ENCODE assay signal across 18 cellular contexts in the genomic region with DNA sequence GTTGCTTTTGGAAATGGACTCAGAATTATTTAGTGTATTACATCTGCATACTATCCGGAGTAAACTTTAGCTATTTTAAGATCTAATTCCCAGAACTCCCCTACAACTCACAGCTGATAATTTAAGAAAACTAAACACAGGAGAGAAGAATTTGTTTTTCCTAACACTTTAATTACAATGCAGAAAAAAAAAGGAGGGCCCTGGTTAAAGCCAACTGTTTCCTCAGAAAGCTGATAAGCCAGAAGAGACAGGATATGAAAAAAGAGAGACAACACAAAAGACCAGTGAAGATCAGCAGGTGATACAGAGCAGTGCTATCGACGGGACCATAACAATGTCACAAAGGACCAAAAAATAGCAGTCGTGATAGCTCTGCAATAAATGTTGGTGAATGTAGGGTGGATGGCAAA. TPM values are rescaled to one million over a fixed set of nuclear protein-coding genes. Genes with fewer than 3 reads are reported as not detected.
A peak's percentile ranks its signal among the peaks of the same experiment; 100 is the strongest.
DNase-seq lines count a peak whose midpoint lies in the region; ATAC-seq, FAIRE-seq and TF ChIP-seq lines count a peak whose summit lies in the region.
"Had no signal": no experiment of that assay in that cellular context is flagged by ENCODE, and none has a peak within 500 bp of the region (broad histone marks: within the 10 kb centered on the region; RNA-seq: fewer than 3 reads in every experiment).

No MANE protein-coding gene starts in this region.

- H3K4me3 ChIP-seq in Loucy (ENCODE audit: low read length, poor library complexity, severe bottlenecking) = no peak overlapping the region
- no peak overlapping the region for H3K4me3 ChIP-seq in HepG2 (replicated peaks in 1 of 3; ENCODE audit: insufficient read depth in 1 of 3, low read depth in 2 of 3, low read length in 3 of 3)
- H3K4me3 ChIP-seq in stomach smooth muscle (ENCODE audit: low read length in 2 of 2) = peak overlapping the region; percentile 21 to 23
- H3K4me3 ChIP-seq: neural progenitor cell had no signal

- TF ChIP-seq CTCF in Loucy (conservative IDR thresholded peaks at IDR 0.05; ENCODE audit: low read length) (no peak), chondrocyte (IDR thresholded peaks at IDR 0.05) (no peak), HepG2 (CRISPR knock-in tag; IDR thresholded peaks at IDR 0.05) (no peak)

- 89% methylated on average over 4 of the region's 4 CpGs for WGBS in HepG2 (ENCODE audit: low lambda C conversion rate)

- H3K9ac ChIP-seq in Loucy (ENCODE audit: low read depth, low read length, poor library complexity, severe bottlenecking) (no peak overlapping the region), HepG2 (ENCODE audit: insufficient read depth, low read depth, low read length) (no peak overlapping the region), stomach smooth muscle (ENCODE audit: low read length in 2 of 2) (peak overlapping the region in 1 of 2 donors; percentile 9)
- H3K9ac ChIP-seq: neural progenitor cell had no signal

- H3K4me1 ChIP-seq in Loucy (ENCODE audit: insufficient read depth, low read length, poor library complexity, severe bottlenecking) (peaks cover 22% of the 10 kb centered on the region), HepG2 (ENCODE audit: insufficient read depth, low read length) (peaks cover 72% of the 10 kb centered on the region), stomach smooth muscle (ENCODE audit: control insufficient read depth, insufficient read depth, low read length) (peaks cover 30% of the 10 kb centered on the region)
- H3K4me1 ChIP-seq: BE2C had no signal

- no peak for TF ChIP-seq POLR2A in HepG2 (IDR thresholded peaks at IDR 0.05; ENCODE audit: insufficient read depth in 1 of 2, low read depth in 2 of 2, low read length in 2 of 2)

- no peaks in the 10 kb centered on the region for H3K27me3 Mint-ChIP-seq in chondrocyte (ENCODE audit: low read depth)
- H3K27me3 Mint-ChIP-seq: activated CD4-positive, alpha-beta T cell treated with anti-CD3 and anti-CD28 coated beads for 36 hours had no signal

- H2AFZ ChIP-seq in Loucy (ENCODE audit: low read length) (no peak overlapping the region), HepG2 (ENCODE audit: low read length) (no peak overlapping the region)
- H2AFZ ChIP-seq: neural progenitor cell had no signal

- no peaks in the 10 kb centered on the region for H3K27me3 ChIP-seq in Loucy (ENCODE audit: insufficient read depth, low read length, poor library complexity, severe bottlenecking)
- peaks cover 0 to under 1% of the 10 kb centered on the region in 2 experiments; a peak in 1 of 5 replicates for H3K27me3 ChIP-seq in HepG2 (ENCODE audit: control insufficient read depth in 1 of 2, insufficient read depth in 2 of 2, low read length in 2 of 2)
- H3K27me3 ChIP-seq in stomach smooth muscle (ENCODE audit: control insufficient read depth in 1 of 2, insufficient read depth in 2 of 2, low read length in 2 of 2) = no peaks in the 10 kb centered on the region
- H3K27me3 ChIP-seq: BE2C, neural progenitor cell had no signal

- peaks cover 27% of the 10 kb centered on the region for H3K79me2 ChIP-seq in Loucy (ENCODE audit: insufficient read depth, low read length)
- peaks cover 99% of the 10 kb centered on the region for H3K79me2 ChIP-seq in HepG2 (ENCODE audit: insufficient read depth, low read length)

- POLR2A ChIA-PET in HepG2 (lab: Yijun Ruan, JAX) = no interaction called here

- BruUV-seq in HepG2 (replicated peaks; lab: Mats Ljungman, UMichigan) = no TSS peak

- no peak for DNase-seq in chondrocyte (ENCODE audit: low spot score)
- DNase-seq in HepG2 (ENCODE audit: low spot score) = no peak
- no peak for DNase-seq in COLO668 (lab: John Stamatoyannopoulos, UW; ENCODE audit: unreplicated experiment)
- DNase-seq in NCI-H1105 (lab: John Stamatoyannopoulos, UW) = no peak
- DNase-seq: activated CD4-positive, alpha-beta T cell treated with anti-CD3 and anti-CD28 coated beads for 36 hours; activated T-cell treated with anti-CD3 and anti-CD28 coated beads, Interleukin-2, amount 50 U/mL, for 72 hours; BE2C; IMR-90; NCI-H1417 treated with DMSO at 0.1 percent for 48 hours; stimulated activated CD4-positive, alpha-beta T cell treated with anti-CD3 and anti-CD28 coated beads, Interleukin-15, amount 100 ng/mL, for 24 hours had no signal

- H3K27ac ChIP-seq in HepG2 (ENCODE audit: extremely low read length, insufficient read depth, low read length) (no peak overlapping the region), stomach smooth muscle (ENCODE audit: low read length) (no peak overlapping the region)
- H3K27ac ChIP-seq: neural progenitor cell had no signal

- CTCF ChIA-PET in HepG2 (lab: Yijun Ruan, JAX; ENCODE audit: low intra/inter-chr PET ratio, low total read pairs) = no interaction called here

- H3K4me2 ChIP-seq in Loucy (ENCODE audit: low read depth, low read length, poor library complexity, severe bottlenecking) = peak overlapping the region; percentile 5
- H3K4me2 ChIP-seq in HepG2 (ENCODE audit: low read depth, low read length) = 0 out of 2 replicates have a peak overlapping the region, but pooled peaks have one; percentile 9
- H3K4me2 ChIP-seq: neural progenitor cell had no signal

- in situ Hi-C loops in HepG2 (cut with HindIII; ENCODE audit: extremely low pct_ligation_motif_present, low pct_unique_long_range_greater_than_20kb) = no loop called here

- no peak for TF ChIP-seq EP300 in HepG2 (IDR thresholded peaks at IDR 0.05; ENCODE audit: low read depth in 2 of 2, low read length in 2 of 2)
- TF ChIP-seq EP300 in HepG2 (CRISPR knock-in tag; IDR thresholded peaks at IDR 0.05; ENCODE audit: borderline replicate concordance) = no peak

- H3K36me3 ChIP-seq in Loucy (ENCODE audit: insufficient read depth, low read length) (no peaks in the 10 kb centered on the region), HepG2 (replicated peaks in 1 of 2; ENCODE audit: control insufficient read depth in 1 of 2, insufficient read depth in 2 of 2, low read length in 2 of 2) (peaks cover 0 to 18% of the 10 kb centered on the region in 2 experiments; a peak in 2 of 5 replicates), stomach smooth muscle (ENCODE audit: control insufficient read depth in 2 of 2, insufficient read depth in 2 of 2, low read length in 2 of 2) (no peaks in the 10 kb centered on the region)
- H3K36me3 ChIP-seq: neural progenitor cell had no signal

- FAIRE-seq in HepG2 (lab: Jason Lieb, UNC) = no peak
- FAIRE-seq: astrocyte had no signal

- H3F3A ChIP-seq in Loucy (ENCODE audit: low read depth) = no peaks in the 10 kb centered on the region

- H3K36me3 Mint-ChIP-seq in chondrocyte (ENCODE audit: low read depth) = peaks cover 5% of the 10 kb centered on the region

- no peak for ATAC-seq in HepG2
- ATAC-seq in HG03460 (IDR thresholded peaks at IDR 0.05; ENCODE audit: unreplicated experiment) = no peak
- no peak for ATAC-seq in HG02610 (IDR thresholded peaks at IDR 0.05; ENCODE audit: unreplicated experiment)
- ATAC-seq: activated CD4-positive, alpha-beta T cell treated with anti-CD3 and anti-CD28 coated beads for 36 hours; activated T-cell treated with anti-CD3 and anti-CD28 coated beads, Interleukin-2, amount 50 U/mL, for 72 hours had no signal

- H3K9me2 ChIP-seq in Loucy (replicated peaks; ENCODE audit: low read depth, low read length) = no peaks in the 10 kb centered on the region

- peak overlapping the region; percentile 33 for H3K4me3 Mint-ChIP-seq in chondrocyte (ENCODE audit: unreplicated experiment)
- H3K4me3 Mint-ChIP-seq: activated CD4-positive, alpha-beta T cell treated with anti-CD3 and anti-CD28 coated beads for 36 hours; neural progenitor cell had no signal

- H4K20me1 ChIP-seq in Loucy (ENCODE audit: insufficient read depth, low read length, poor library complexity, severe bottlenecking) (no peaks in the 10 kb centered on the region), HepG2 (ENCODE audit: insufficient read depth, low read length) (peaks cover 42% of the 10 kb centered on the region)

- H3K4me1 Mint-ChIP-seq in chondrocyte (ENCODE audit: low read depth) = peaks cover 81% of the 10 kb centered on the region

- H3K9me3 ChIP-seq in Loucy (ENCODE audit: insufficient read depth, low read depth, low read length) (peaks cover 11% of the 10 kb centered on the region; the same call in 1 of the 2 replicates), HepG2 (ENCODE audit: low read length) (peaks cover 18% of the 10 kb centered on the region), stomach smooth muscle (ENCODE audit: control insufficient read depth in 2 of 2, low read length in 2 of 2) (no peaks in the 10 kb centered on the region)
- H3K9me3 ChIP-seq: BE2C had no signal

- intact Hi-C loops in HepG2 (cut with micrococcal nuclease; ENCODE audit: unreplicated experiment) = no loop called here

- H3K9me3 Mint-ChIP-seq in chondrocyte (ENCODE audit: low read depth) = peaks cover 3% of the 10 kb centered on the region

- TF ChIP-seq RAD21 in HepG2 (CRISPR knock-in tag; IDR thresholded peaks at IDR 0.05) = no peak

- H3K27ac Mint-ChIP-seq in chondrocyte (ENCODE audit: unreplicated experiment) = peak overlapping the region; percentile 46
- H3K27ac Mint-ChIP-seq: activated CD4-positive, alpha-beta T cell treated with anti-CD3 and anti-CD28 coated beads for 36 hours; activated T-cell treated with anti-CD3 and anti-CD28 coated beads, Interleukin-2, amount 50 U/mL, for 72 hours; neural progenitor cell had no signal

RNA-seq across cellular contexts. Expression of gene IFNGR1, which starts 5.8 kb away (rescaled TPM):
- total RNA-seq in chondrocyte (29.1 to 52.7 TPM (median 51.8 TPM) in 3 replicates), HepG2 (2016; rRNA removed; fragmentation: Illumina TruSeq; extraction: Trizol) (48.9 and 82.8 TPM in 2 replicates)
- total RNA-seq in HepG2 (2016; cell fraction: cytosol; rRNA removed; fragmentation: Illumina TruSeq; extraction: Trizol; ENCODE audit: low read depth) = 8.4 and 9.4 TPM in 2 replicates
- total RNA-seq in HepG2 (2016; cell fraction: insoluble cytoplasmic fraction; rRNA removed; fragmentation: Illumina TruSeq; extraction: Trizol) = 45.8 and 85.1 TPM in 2 replicates
- total RNA-seq in HepG2 (2016; cell fraction: membrane; rRNA removed; fragmentation: Illumina TruSeq; extraction: Trizol) = 20.8 and 24.3 TPM in 2 replicates
- 88.6 and 101 TPM in 2 replicates for total RNA-seq in HepG2 (2016; cell fraction: nucleus; rRNA removed; fragmentation: Illumina TruSeq; extraction: Trizol)
- polyA plus RNA-seq in HepG2 (2011; rRNA removed) = 71.6 and 87.8 TPM in 2 replicates
- polyA plus RNA-seq in HepG2 (2011; cell fraction: cytosol; rRNA removed) = 34.2 and 50.3 TPM in 2 replicates
- polyA plus RNA-seq in HepG2 (2011; cell fraction: nucleus; rRNA removed) = 31.2 and 32.5 TPM in 2 replicates
- polyA plus RNA-seq in HepG2 (2012) = 50.2 and 52.0 TPM in 2 replicates
- polyA plus RNA-seq in HepG2 (2016; cell fraction: cytosol; fragmentation: Illumina TruSeq; extraction: Trizol; ENCODE audit: low read depth) = 4.8 and 5.5 TPM in 2 replicates
- polyA plus RNA-seq in HepG2 (2016; cell fraction: insoluble cytoplasmic fraction; fragmentation: Illumina TruSeq; extraction: Trizol; ENCODE audit: low read depth) = 37.4 and 39.7 TPM in 2 replicates
- polyA plus RNA-seq in HepG2 (2016; cell fraction: membrane; fragmentation: Illumina TruSeq; extraction: Trizol; ENCODE audit: low read depth) = 10.2 and 10.4 TPM in 2 replicates
- 112 and 116 TPM in 2 replicates for polyA plus RNA-seq in HepG2 (2016; cell fraction: nucleus; fragmentation: Illumina TruSeq; extraction: Trizol; ENCODE audit: insufficient read depth, low read depth)
- polyA minus RNA-seq in HepG2 (2011; rRNA and poly(A)+ RNA removed; ENCODE audit: low replicate concordance) = 37.9 and 170 TPM in 2 replicates
- polyA minus RNA-seq in HepG2 (2011; cell fraction: cytosol; rRNA and poly(A)+ RNA removed) = 54.0 and 55.4 TPM in 2 replicates
- 95.2 and 116 TPM in 2 replicates for polyA minus RNA-seq in HepG2 (2011; cell fraction: nucleus; rRNA and poly(A)+ RNA removed)

RNA-seq across cellular contexts. Expression of gene IL22RA2, which starts 39.9 kb away (rescaled TPM):
- total RNA-seq in chondrocyte = not detected in 3 replicates
- total RNA-seq in HepG2 (2016; rRNA removed; fragmentation: Illumina TruSeq; extraction: Trizol) = not detected in 2 replicates
- total RNA-seq in HepG2 (2016; cell fraction: cytosol; rRNA removed; fragmentation: Illumina TruSeq; extraction: Trizol; ENCODE audit: low read depth) = not detected in 2 replicates
- not detected in 2 replicates for total RNA-seq in HepG2 (2016; cell fraction: insoluble cytoplasmic fraction; rRNA removed; fragmentation: Illumina TruSeq; extraction: Trizol)
- total RNA-seq in HepG2 (2016; cell fraction: membrane; rRNA removed; fragmentation: Illumina TruSeq; extraction: Trizol) = not detected in 2 replicates
- not detected in 2 replicates for total RNA-seq in HepG2 (2016; cell fraction: nucleus; rRNA removed; fragmentation: Illumina TruSeq; extraction: Trizol)
- not detected in 2 replicates for polyA plus RNA-seq in HepG2 (2011; rRNA removed)
- polyA plus RNA-seq in HepG2 (2011; cell fraction: cytosol; rRNA removed) = not detected in 2 replicates
- not detected in 2 replicates for polyA plus RNA-seq in HepG2 (2011; cell fraction: nucleus; rRNA removed)
- not detected in 2 replicates for polyA plus RNA-seq in HepG2 (2012)
- not detected in 2 replicates for polyA plus RNA-seq in HepG2 (2016; cell fraction: cytosol; fragmentation: Illumina TruSeq; extraction: Trizol; ENCODE audit: low read depth)
- not detected in 2 replicates for polyA plus RNA-seq in HepG2 (2016; cell fraction: insoluble cytoplasmic fraction; fragmentation: Illumina TruSeq; extraction: Trizol; ENCODE audit: low read depth)
- polyA plus RNA-seq in HepG2 (2016; cell fraction: membrane; fragmentation: Illumina TruSeq; extraction: Trizol; ENCODE audit: low read depth) = not detected in 2 replicates
- polyA plus RNA-seq in HepG2 (2016; cell fraction: nucleus; fragmentation: Illumina TruSeq; extraction: Trizol; ENCODE audit: insufficient read depth, low read depth) = not detected in 2 replicates
- not detected in 2 replicates for polyA minus RNA-seq in HepG2 (2011; rRNA and poly(A)+ RNA removed; ENCODE audit: low replicate concordance)
- polyA minus RNA-seq in HepG2 (2011; cell fraction: cytosol; rRNA and poly(A)+ RNA removed) = not detected in 2 replicates
- polyA minus RNA-seq in HepG2 (2011; cell fraction: nucleus; rRNA and poly(A)+ RNA removed) = not detected in 2 replicates
- total RNA-seq: activated CD4-positive, alpha-beta T cell treated with anti-CD3 and anti-CD28 coated beads for 36 hours; activated T-cell treated with anti-CD3 and anti-CD28 coated beads, Interleukin-2, amount 50 U/mL, for 72 hours; astrocyte; Daoy; IMR-90; NCI-H460 had no signal
- polyA plus RNA-seq: IMR-90 had no signal

Comparison
In these comparisons a context has a peak if more than half of its experiments do, and no peak if none do; other contexts are left out.
1. H3K4me3 ChIP-seq: peak in stomach smooth muscle (2 of 2); none in Loucy (single experiment) and HepG2 (0 of 3).